ENCODE assay signal across 8 cellular contexts in the genomic region with DNA sequence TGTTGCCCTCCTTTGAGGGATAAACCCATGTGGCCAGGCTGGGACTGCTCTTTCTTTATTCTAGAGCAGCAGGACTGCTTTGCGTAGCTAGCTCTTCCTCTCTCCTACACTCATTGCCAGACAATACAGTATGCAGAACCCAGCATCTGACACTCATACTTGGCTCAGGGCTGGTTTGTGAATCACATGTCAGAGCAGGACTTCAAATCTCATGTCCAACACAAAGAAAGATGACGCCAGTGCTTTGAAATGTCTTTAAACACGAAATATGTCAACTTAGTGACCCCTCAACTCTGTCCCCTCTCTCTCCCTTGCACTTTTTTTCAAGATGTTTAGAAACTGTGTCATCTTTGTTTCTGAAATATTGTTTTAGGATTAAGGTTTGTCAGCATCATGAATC.
DNase-seq lines count a peak whose midpoint lies in the region; ATAC-seq and TF ChIP-seq lines count a peak whose summit lies in the region.

No MANE protein-coding gene starts in this region.

- peaks cover 13 to 43% (median 18%) of the 10 kb centered on the region in 3 donors for H3K4me1 ChIP-seq in gastroesophageal sphincter

- no peaks in the 10 kb centered on the region for H3K36me3 ChIP-seq in gastroesophageal sphincter

- DNase-seq in Daoy (ENCODE audit: low read depth) (peak; percentile 87), amniotic epithelial cell (ENCODE audit: low read depth) (peak; percentile 87), pulmonary artery endothelial cell (ENCODE audit: low read depth, low spot score) (peak; percentile 80), NOMO-1 (lab: John Stamatoyannopoulos, UW; ENCODE audit: unreplicated experiment in 2 of 2) (no peak), SKM-1 (lab: John Stamatoyannopoulos, UW; ENCODE audit: unreplicated experiment) (no peak)
- DNase-seq in activated CD4-positive, alpha-beta T cell treated with anti-CD3 and anti-CD28 coated beads for 1 hour: no peak

- peak overlapping the region; percentile 65 to 81 (median 78) for H3K27ac ChIP-seq in gastroesophageal sphincter

- H3K9me3 ChIP-seq in gastroesophageal sphincter: no peaks in the 10 kb centered on the region

- H3K4me3 ChIP-seq in gastroesophageal sphincter: no peak overlapping the region

- H3K27me3 ChIP-seq in gastroesophageal sphincter: no peaks in the 10 kb centered on the region

- TF ChIP-seq EP300 in gastroesophageal sphincter (IDR thresholded peaks at IDR 0.05): no peak

- WGBS in gastroesophageal sphincter (ENCODE audit: low coverage in 1 of 2), 2 donors: 19 to 27% methylated on average over 3 of the region's 3 CpGs

- TF ChIP-seq CTCF in gastroesophageal sphincter (IDR thresholded peaks at IDR 0.05): no peak

- ATAC-seq in gastroesophageal sphincter (peak; percentile 66), HG03280 (IDR thresholded peaks at IDR 0.05; ENCODE audit: unreplicated experiment) (no peak)

- TF ChIP-seq POLR2A in gastroesophageal sphincter (IDR thresholded peaks at IDR 0.05): no peak

Comparison
In these comparisons a context has a peak if more than half of its experiments do, and no peak if none do; other contexts are left out.
1. DNase-seq: peak in Daoy (single experiment), amniotic epithelial cell (single experiment) and pulmonary artery endothelial cell (single experiment); none in activated CD4-positive, alpha-beta T cell treated with anti-CD3 and anti-CD28 coated beads for 1 hour (single experiment), NOMO-1 (0 of 2) and SKM-1 (single experiment).